18 cellular contexts compared by ENCODE assay signal in genomic region chr12:45416161-45416560, GRCh38.
A peak's percentile ranks its signal among the peaks of the same experiment; 100 is the strongest.
DNase-seq lines count a peak whose midpoint lies in the region; ATAC-seq and TF ChIP-seq lines count a peak whose summit lies in the region.
"Had no signal": no experiment of that assay in that cellular context is flagged by ENCODE, and none has a peak within 500 bp of the region (broad histone marks: within the 10 kb centered on the region; RNA-seq: fewer than 3 reads in every experiment).

No MANE protein-coding gene starts in this region.

- H3K36me3 Mint-ChIP-seq in T-helper 17 cell (ENCODE audit: low read depth) = peaks cover 5% of the 10 kb centered on the region
- peaks cover 26% of the 10 kb centered on the region for H3K36me3 Mint-ChIP-seq in activated T-helper 2 cell treated with anti-CD3 and anti-CD28 coated beads, Interferon-gamma antibody, Interleukin-2, Interleukin-4, amounts not matched to agents 10 μg/mL and 5 μg/mL and 100 μg/mL, durations not matched to agents 14 hours and 24 hours and 36 hours (ENCODE audit: low read depth)

- DNase-seq in GM03348 (ENCODE audit: low spot score) (peak; percentile 20), T-helper 17 cell (no peak), fibroblast of the aortic adventitia (ENCODE audit: low read depth) (peak; percentile 12), stromal cell of bone marrow (ENCODE audit: low read depth) (peak; percentile 45), NCI-H526 treated with DMSO at 0.1 percent for 48 hours (lab: John Stamatoyannopoulos, UW) (no peak), SKM-1 treated with dmso at 0.1 percent for 144 hours (lab: John Stamatoyannopoulos, UW; ENCODE audit: unreplicated experiment) (no peak)
- DNase-seq in activated CD8-positive, alpha-beta memory T cell treated with anti-CD3 and anti-CD28 coated beads, Interleukin-2, amount 50 U/mL, for 48 hours = no peak
- DNase-seq in activated T-helper 2 cell treated with anti-CD3 and anti-CD28 coated beads, Interferon-gamma antibody, Interleukin-2, Interleukin-4, amounts not matched to agents 10 μg/mL and 5 μg/mL and 100 μg/mL, durations not matched to agents 14 hours and 24 hours and 36 hours (ENCODE audit: low spot score) = no peak
- DNase-seq: activated CD4-positive, alpha-beta T cell treated with anti-CD3 and anti-CD28 coated beads, Interleukin-2, amount 50 U/mL, for 4 hours; mucosa of descending colon; NCI-H1048; NCI-H187; NCI-H69; SHP77 had no signal

- peak overlapping the region; percentile 21 for H3K27ac Mint-ChIP-seq in T-helper 17 cell
- H3K27ac Mint-ChIP-seq in activated T-helper 2 cell treated with anti-CD3 and anti-CD28 coated beads, Interferon-gamma antibody, Interleukin-2, Interleukin-4, amounts not matched to agents 10 μg/mL and 5 μg/mL and 100 μg/mL, durations not matched to agents 14 hours and 24 hours and 36 hours = no peak overlapping the region
- H3K27ac Mint-ChIP-seq: activated naive CD8-positive, alpha-beta T cell; WTC11 had no signal

- H3K4me3 ChIP-seq in fibroblast of the aortic adventitia (ENCODE audit: low read depth, low read length) = no peak overlapping the region
- H3K4me3 ChIP-seq: mucosa of descending colon, right lobe of liver had no signal

- intact Hi-C loops in activated T-helper 2 cell treated with anti-CD3 and anti-CD28 coated beads, Interferon-gamma antibody, Interleukin-2, Interleukin-4, amounts not matched to agents 10 μg/mL and 5 μg/mL and 100 μg/mL, durations not matched to agents 14 hours and 24 hours and 36 hours (cut with micrococcal nuclease) = no loop called here

- H3K9me3 Mint-ChIP-seq in activated T-helper 2 cell treated with anti-CD3 and anti-CD28 coated beads, Interferon-gamma antibody, Interleukin-2, Interleukin-4, amounts not matched to agents 10 μg/mL and 5 μg/mL and 100 μg/mL, durations not matched to agents 14 hours and 24 hours and 36 hours = no peaks in the 10 kb centered on the region
- H3K9me3 Mint-ChIP-seq: activated T-helper 17 cell treated with anti-CD3 and anti-CD28 coated beads, Interleukin-2, amount 50 U/mL, for 72 hours; WTC11 had no signal

- H3K4me3 Mint-ChIP-seq in T-helper 17 cell = no peak overlapping the region
- H3K4me3 Mint-ChIP-seq in activated T-helper 2 cell treated with anti-CD3 and anti-CD28 coated beads, Interferon-gamma antibody, Interleukin-2, Interleukin-4, amounts not matched to agents 10 μg/mL and 5 μg/mL and 100 μg/mL, durations not matched to agents 14 hours and 24 hours and 36 hours (ENCODE audit: low read depth) = no peak overlapping the region
- H3K4me3 Mint-ChIP-seq: activated naive CD8-positive, alpha-beta T cell; activated T-helper 17 cell treated with anti-CD3 and anti-CD28 coated beads, Interleukin-2, amount 50 U/mL, for 72 hours; WTC11 had no signal

- ATAC-seq in T-helper 17 cell = no peak
- ATAC-seq: WTC11 had no signal

- H3K9me3 ChIP-seq in T-helper 17 cell (ENCODE audit: control insufficient read depth, low read length, poor library complexity, severe bottlenecking) = no peaks in the 10 kb centered on the region
- H3K9me3 ChIP-seq: mucosa of descending colon, right lobe of liver had no signal

- H3K4me1 Mint-ChIP-seq in T-helper 17 cell = peaks cover 3% of the 10 kb centered on the region
- H3K4me1 Mint-ChIP-seq in activated T-helper 2 cell treated with anti-CD3 and anti-CD28 coated beads, Interferon-gamma antibody, Interleukin-2, Interleukin-4, amounts not matched to agents 10 μg/mL and 5 μg/mL and 100 μg/mL, durations not matched to agents 14 hours and 24 hours and 36 hours (ENCODE audit: low read depth) = peaks cover 6% of the 10 kb centered on the region
- H3K4me1 Mint-ChIP-seq: WTC11 had no signal

- H3K27me3 Mint-ChIP-seq in T-helper 17 cell = no peaks in the 10 kb centered on the region
- H3K27me3 Mint-ChIP-seq in activated T-helper 2 cell treated with anti-CD3 and anti-CD28 coated beads, Interferon-gamma antibody, Interleukin-2, Interleukin-4, amounts not matched to agents 10 μg/mL and 5 μg/mL and 100 μg/mL, durations not matched to agents 14 hours and 24 hours and 36 hours (ENCODE audit: low read depth) = no peaks in the 10 kb centered on the region
- H3K27me3 Mint-ChIP-seq: activated naive CD8-positive, alpha-beta T cell; activated T-helper 17 cell treated with anti-CD3 and anti-CD28 coated beads, Interleukin-2, amount 50 U/mL, for 72 hours had no signal

- TF ChIP-seq CTCF in fibroblast of the aortic adventitia (IDR thresholded peaks at IDR 0.05; ENCODE audit: insufficient read depth, low read length) = no peak

Comparison
In these comparisons a context has a peak if more than half of its experiments do, and no peak if none do; other contexts are left out.
1. DNase-seq: peak in GM03348 (single experiment), fibroblast of the aortic adventitia (single experiment) and stromal cell of bone marrow (single experiment); none in T-helper 17 cell (0 of 3), NCI-H526 treated with DMSO at 0.1 percent for 48 hours (single experiment), SKM-1 treated with dmso at 0.1 percent for 144 hours (single experiment), activated CD8-positive, alpha-beta memory T cell treated with anti-CD3 and anti-CD28 coated beads, Interleukin-2, amount 50 U/mL, for 48 hours (single experiment) and activated T-helper 2 cell treated with anti-CD3 and anti-CD28 coated beads, Interferon-gamma antibody, Interleukin-2, Interleukin-4, amounts not matched to agents 10 μg/mL and 5 μg/mL and 100 μg/mL, durations not matched to agents 14 hours and 24 hours and 36 hours (single experiment).